ENCODE assay signal across 8 cellular contexts in genomic region chr13:100235311-100235901, GRCh38.
DNase-seq lines count a peak whose midpoint lies in the region; ATAC-seq and TF ChIP-seq lines count a peak whose summit lies in the region.

No MANE protein-coding gene starts in this region.

- no peak overlapping the region for H2AFZ ChIP-seq in SK-N-SH (ENCODE audit: low read depth)

- peaks cover 3% of the 10 kb centered on the region for H3F3A ChIP-seq in SK-N-SH (replicated peaks; ENCODE audit: insufficient read depth)

- TF ChIP-seq RAD21 in SK-N-SH (IDR thresholded peaks at IDR 0.05; ENCODE audit: low read length) = peak; percentile 82

- peaks cover 0 to 8% of the 10 kb centered on the region in 2 experiments; a peak in 2 of 4 replicates for H3K4me1 ChIP-seq in SK-N-SH (ENCODE audit: control insufficient read depth in 1 of 2, insufficient read depth in 2 of 2, low read depth in 1 of 2, low read length in 1 of 2)

- DNase-seq in AG10803 (ENCODE audit: low read depth) (peak; percentile 65), NAMALWA (ENCODE audit: low spot score) (peak; percentile 71), SK-N-SH (peak; percentile 51), fibroblast of peridontal ligament (ENCODE audit: extremely low read depth) (peak; percentile 83), retina (peak; percentile 46), activated T-cell treated with anti-CD3 and anti-CD28 coated beads for 4 hours (no peak)

- no peaks in the 10 kb centered on the region for H3K79me2 ChIP-seq in SK-N-SH (ENCODE audit: insufficient read depth)

- H3K4me3 ChIP-seq in AG10803 (ENCODE audit: low read length) (no peak overlapping the region), GM12875 (ENCODE audit: low read depth, low read length) (no peak overlapping the region), SK-N-SH (ENCODE audit: low read depth in 2 of 2, low read length in 1 of 2) (0 out of 4 replicates have a peak overlapping the region, but pooled peaks of 1 of the 2 experiments have one; percentile 7)

- TF ChIP-seq EP300 in SK-N-SH (IDR thresholded peaks at IDR 0.05; ENCODE audit: borderline replicate concordance in 1 of 2, low read depth in 1 of 2, low read length in 1 of 2) = peak in 1 of 2 experiments; percentile 72; a peak in 2 of 4 replicates

- ATAC-seq in HG03045 (IDR thresholded peaks at IDR 0.05; ENCODE audit: unreplicated experiment) = no peak

- TF ChIP-seq CTCF in AG10803 (conservative IDR thresholded peaks at IDR 0.05; ENCODE audit: low read length) (peak; percentile 72), GM12875 (IDR thresholded peaks at IDR 0.05; ENCODE audit: borderline replicate concordance, insufficient read depth, low read depth, low read length) (peak; percentile 30; the same call in 1 of the 2 replicates), SK-N-SH (IDR thresholded peaks at IDR 0.05) (peak; percentile 78)

- H3K36me3 ChIP-seq in SK-N-SH (replicated peaks in 1 of 2; ENCODE audit: control insufficient read depth in 1 of 2, insufficient read depth in 2 of 2, low read length in 1 of 2) = peaks cover 2 to 7% of the 10 kb centered on the region in 2 experiments

- WGBS in SK-N-SH (ENCODE audit: low lambda C conversion rate) = 7% methylated on average over 5 of the region's 5 CpGs

- H4K20me1 ChIP-seq in SK-N-SH (ENCODE audit: insufficient read depth) = no peaks in the 10 kb centered on the region

- no peaks in the 10 kb centered on the region for H3K27me3 ChIP-seq in SK-N-SH (ENCODE audit: insufficient read depth)

- H3K4me2 ChIP-seq in SK-N-SH = no peak overlapping the region

- CTCF ChIA-PET in SK-N-SH (lab: Yijun Ruan, JAX) = interaction anchor here (0.6 to 6.7 kb wide), 32 partner anchors 9 to 1063 kb away, joined by 3 to 63 read pairs (median 4); partner anchors contain the start of gene ZIC2

- POLR2A ChIA-PET in SK-N-SH (lab: Yijun Ruan, JAX) = no interaction called here

- no peaks in the 10 kb centered on the region for H3K9me2 ChIP-seq in SK-N-SH

- no peaks in the 10 kb centered on the region for H3K9me3 ChIP-seq in SK-N-SH

- H3K27ac ChIP-seq in SK-N-SH (ENCODE audit: low read depth in 2 of 2, low read length in 1 of 2) = peak overlapping the region in 1 of 2 experiments; percentile 21; a peak in 2 of 4 replicates

- no peak overlapping the region for H3K9ac ChIP-seq in SK-N-SH

TF ChIP-seq in SK-N-SH, 30 proteins besides CTCF, POLR2A, EP300 and RAD21:
- TF ChIP-seq FOXM1 (IDR thresholded peaks at IDR 0.05; ENCODE audit: low read depth) (no peak), SMC3 (IDR thresholded peaks at IDR 0.05; ENCODE audit: low read depth, low read length) (peak; percentile 76)
